8 cellular contexts compared by ENCODE assay signal in the genomic region with DNA sequence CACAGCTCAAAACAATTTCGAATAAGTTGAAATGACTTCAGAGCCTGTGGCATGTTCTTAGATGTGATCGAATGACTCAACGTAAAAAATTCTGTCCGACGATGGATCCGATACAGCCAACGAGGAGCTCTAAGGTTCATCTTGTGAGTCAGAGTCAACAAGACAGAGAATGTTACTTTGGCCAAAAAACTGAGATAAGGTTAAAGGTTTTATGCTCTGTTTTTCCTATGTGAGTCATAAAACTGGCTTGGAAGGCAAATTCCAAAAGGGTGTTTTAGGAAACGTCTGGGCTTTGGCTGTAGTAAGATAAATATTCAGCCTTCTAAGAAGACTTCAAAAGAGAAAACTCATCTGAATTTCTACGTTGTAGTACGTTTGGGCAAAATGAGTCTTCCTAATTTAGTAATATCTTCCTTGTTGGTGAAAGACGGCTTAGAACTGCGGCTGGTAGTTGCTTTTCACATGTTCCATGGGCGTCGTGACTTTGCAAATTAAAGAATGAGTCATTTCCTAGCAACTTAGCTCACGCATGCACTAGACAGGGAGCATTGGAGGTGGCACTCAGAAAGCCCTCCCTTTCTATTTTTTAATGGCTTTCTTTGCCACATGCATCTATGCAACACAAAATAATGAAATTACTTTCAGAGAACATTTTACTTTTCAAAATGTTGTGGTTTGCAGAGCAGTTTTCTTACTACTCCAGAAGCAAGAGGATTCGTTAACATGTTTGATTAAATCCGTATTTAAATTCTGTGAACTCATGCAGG. TPM values are rescaled to one million over a fixed set of nuclear protein-coding genes. Genes with fewer than 3 reads are reported as not detected.
DNase-seq lines count a peak whose midpoint lies in the region; TF ChIP-seq lines count a peak whose summit lies in the region.

No MANE protein-coding gene starts in this region.

- no peaks in the 10 kb centered on the region for H3K9me3 ChIP-seq in esophagus (ENCODE audit: control insufficient read depth in 2 of 2, insufficient read depth in 1 of 2, low read depth in 1 of 2, low read length in 1 of 2)
- H3K9me3 ChIP-seq in tibial nerve: no peaks in the 10 kb centered on the region

- peak; percentile 21 for DNase-seq in activated CD4-positive, CD25-positive, alpha-beta regulatory T cell treated with anti-CD3 and anti-CD28 coated beads, Interleukin-2, amount 50 U/mL, for 16 hours (ENCODE audit: low read depth, low spot score)
- no peak for DNase-seq in activated CD4-positive, CD25-positive, alpha-beta regulatory T cell treated with anti-CD3 and anti-CD28 coated beads, Interleukin-2, amount 50 U/mL, for 72 hours
- peak; percentile 52 for DNase-seq in HuH-7 (ENCODE audit: low spot score)
- DNase-seq in activated CD4-positive, alpha-beta T cell treated with anti-CD3 and anti-CD28 coated beads, Interleukin-2, amount 50 U/mL, for 48 hours: peak; percentile 39 to 66
- peak; percentile 100 for DNase-seq in non-pigmented ciliary epithelial cell (ENCODE audit: low read depth)
- DNase-seq in tibial nerve (ENCODE audit: low spot score in 2 of 2): peak in 1 of 2 donors; percentile 64
- DNase-seq in cortex of kidney (lab: John Stamatoyannopoulos, UW): no peak

- peak; percentile 47 to 77 for TF ChIP-seq EP300 in tibial nerve (IDR thresholded peaks at IDR 0.05)

- TF ChIP-seq CTCF in tibial nerve (IDR thresholded peaks at IDR 0.05): no peak

- TF ChIP-seq POLR2A in tibial nerve (IDR thresholded peaks at IDR 0.05): no peak

- 6 to 15% methylated on average over 17 of the region's 17 CpGs for WGBS in esophagus, 2 donors
- 15 to 16% methylated on average over 17 of the region's 17 CpGs for WGBS in tibial nerve, 2 donors

- H3K4me1 ChIP-seq in esophagus (ENCODE audit: control insufficient read depth in 2 of 2, insufficient read depth in 2 of 2, low read length in 1 of 2) (peaks cover 6 to 9% of the 10 kb centered on the region in 2 donors), tibial nerve (peaks cover 0 to 30% (median 10%) of the 10 kb centered on the region in 4 donors)

- H3K4me3 ChIP-seq in esophagus (ENCODE audit: low read depth in 1 of 2, low read length in 2 of 2): no peak overlapping the region
- H3K4me3 ChIP-seq in tibial nerve: peak overlapping the region in 1 of 4 donors; percentile 4

- no peaks in the 10 kb centered on the region for H3K27me3 ChIP-seq in esophagus (ENCODE audit: control insufficient read depth in 1 of 2, insufficient read depth in 2 of 2, low read length in 2 of 2)
- no peaks in the 10 kb centered on the region for H3K27me3 ChIP-seq in tibial nerve

- H3K27ac ChIP-seq in esophagus (ENCODE audit: low read depth in 2 of 2, low read length in 1 of 2) (peak overlapping the region; percentile 62 to 82), tibial nerve (peak overlapping the region; percentile 13 to 78 (median 48))

- H3K36me3 ChIP-seq in esophagus (ENCODE audit: control insufficient read depth in 2 of 2, insufficient read depth in 2 of 2, low read length in 1 of 2): peaks cover 0 to 3% of the 10 kb centered on the region in 2 donors
- H3K36me3 ChIP-seq in tibial nerve: no peaks in the 10 kb centered on the region

RNA-seq across cellular contexts. Expression of a gene that starts 28.2 kb away (rescaled TPM):
- 10 to 100 TPM; 43.9 to 66.9 TPM for polyA plus RNA-seq in esophagus
- total RNA-seq in tibial nerve: 10 to 100 TPM; 22.4 to 45.4 (median 29.1) TPM

Comparison
In these comparisons a context has a peak if more than half of its experiments do, and no peak if none do; other contexts are left out.
1. DNase-seq: peak in activated CD4-positive, CD25-positive, alpha-beta regulatory T cell treated with anti-CD3 and anti-CD28 coated beads, Interleukin-2, amount 50 U/mL, for 16 hours (single experiment), HuH-7 (single experiment), activated CD4-positive, alpha-beta T cell treated with anti-CD3 and anti-CD28 coated beads, Interleukin-2, amount 50 U/mL, for 48 hours (2 of 2) and non-pigmented ciliary epithelial cell (single experiment); none in activated CD4-positive, CD25-positive, alpha-beta regulatory T cell treated with anti-CD3 and anti-CD28 coated beads, Interleukin-2, amount 50 U/mL, for 72 hours (single experiment) and cortex of kidney (single experiment).